Comparison of ENCODE assay signal across 17 cellular contexts in the genomic region with DNA sequence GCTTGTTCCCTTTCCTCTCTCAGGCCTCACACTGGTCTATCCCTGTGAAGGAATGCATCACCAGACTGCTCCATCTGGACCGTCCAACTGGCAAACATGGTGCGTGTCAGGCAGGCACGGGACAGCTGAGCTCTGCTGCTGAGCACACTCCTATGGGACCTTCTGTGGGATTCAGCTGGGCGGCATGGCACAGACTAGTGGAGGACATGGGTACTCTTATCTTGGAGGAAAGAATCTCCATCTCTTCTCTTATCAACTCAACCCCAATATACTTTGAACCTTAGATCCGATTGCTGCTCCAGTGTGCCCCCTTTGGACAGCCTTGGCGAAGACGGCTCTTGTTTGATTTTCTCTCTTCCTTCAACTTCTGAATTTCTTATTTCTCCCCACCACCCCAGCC.
DNase-seq lines count a peak whose midpoint lies in the region; ATAC-seq and TF ChIP-seq lines count a peak whose summit lies in the region.
"Had no signal": no experiment of that assay in that cellular context is flagged by ENCODE, and none has a peak within 500 bp of the region (broad histone marks: within the 10 kb centered on the region; RNA-seq: fewer than 3 reads in every experiment).

No MANE protein-coding gene starts in this region.

- H3K27me3 ChIP-seq in A673 (replicated peaks; ENCODE audit: insufficient read depth, low read depth, low read length, poor library complexity), result peaks cover 59% of the 10 kb centered on the region
- no peaks in the 10 kb centered on the region for H3K27me3 ChIP-seq in GM23338 (ENCODE audit: insufficient read depth)
- no peaks in the 10 kb centered on the region for H3K27me3 ChIP-seq in MM.1S (replicated peaks; ENCODE audit: insufficient read depth, low read length)
- H3K27me3 ChIP-seq: gastrocnemius medialis had no signal

- no peaks in the 10 kb centered on the region for H3K79me2 ChIP-seq in GM23338 (replicated peaks; ENCODE audit: insufficient read depth)
- H3K79me2 ChIP-seq in MM.1S (ENCODE audit: low read length), result no peaks in the 10 kb centered on the region

- POLR2A ChIA-PET in A673 (lab: Charles Lee; ENCODE audit: low non-redundant PET), result no interaction called here

- H3K9me2 ChIP-seq in GM23338 (ENCODE audit: insufficient read depth) (peaks cover 5% of the 10 kb centered on the region), MM.1S (replicated peaks; ENCODE audit: insufficient read depth, low read length) (no peaks in the 10 kb centered on the region)

- BruUV-seq in A673 (replicated peaks; lab: Mats Ljungman, UMichigan), result no TSS peak

- no peaks in the 10 kb centered on the region for H3K9me3 Mint-ChIP-seq in GM23338
- H3K9me3 Mint-ChIP-seq: activated naive CD4-positive, alpha-beta T cell treated with anti-CD3 and anti-CD28 coated beads, Interleukin-2, amount 50 U/mL, for 24 hours; memory B cell had no signal

- no peak overlapping the region for H3K4me3 Mint-ChIP-seq in GM23338
- H3K4me3 Mint-ChIP-seq: activated naive CD4-positive, alpha-beta T cell treated with anti-CD3 and anti-CD28 coated beads, Interleukin-2, amount 50 U/mL, for 24 hours; B cell; memory B cell had no signal

- H3K4me1 ChIP-seq in A673 (ENCODE audit: insufficient read depth, low read length, poor library complexity, severe bottlenecking) (no peaks in the 10 kb centered on the region), GM23338 (ENCODE audit: insufficient read depth) (no peaks in the 10 kb centered on the region), MM.1S (ENCODE audit: low read length) (no peaks in the 10 kb centered on the region)
- H3K4me1 ChIP-seq: gastrocnemius medialis had no signal

- peak; percentile 7 for DNase-seq in A673 (ENCODE audit: low spot score)
- peak; percentile 56 for DNase-seq in GM23338 (ENCODE audit: low spot score)
- peak; percentile 52 for DNase-seq in iPS-NIHi7 (ENCODE audit: extremely low spot score)
- DNase-seq in COLO668 (lab: John Stamatoyannopoulos, UW; ENCODE audit: unreplicated experiment), result no peak
- DNase-seq in MM.1S, result no peak
- no peak for DNase-seq in left colon
- DNase-seq: activated CD8-positive, alpha-beta memory T cell treated with anti-CD3 and anti-CD28 coated beads, Interleukin-2, amount 50 U/mL, for 48 hours; caudate nucleus; gastrocnemius medialis; HCEC 1CT; stimulated activated naive CD4-positive, alpha-beta T cell treated with Interleukin-2 at 50 U/mL for 16 hours had no signal

- no peaks in the 10 kb centered on the region for H3K36me3 Mint-ChIP-seq in GM23338 (ENCODE audit: low read depth)
- H3K36me3 Mint-ChIP-seq: activated naive CD4-positive, alpha-beta T cell treated with anti-CD3 and anti-CD28 coated beads, Interleukin-2, amount 50 U/mL, for 24 hours; memory B cell had no signal

- peaks cover 4% of the 10 kb centered on the region for H3K27me3 Mint-ChIP-seq in GM23338 (ENCODE audit: insufficient read depth, low read depth, poor library complexity)

- no peak overlapping the region for H3K4me2 ChIP-seq in GM23338
- H3K4me2 ChIP-seq in MM.1S (ENCODE audit: low read depth, low read length), result no peak overlapping the region

- H2AFZ ChIP-seq in GM23338 (no peak overlapping the region), MM.1S (ENCODE audit: low read length) (no peak overlapping the region)

- H3K4me3 ChIP-seq in A673 (ENCODE audit: low read depth, low read length, poor library complexity, severe bottlenecking) (no peak overlapping the region), GM23338 (no peak overlapping the region), MM.1S (ENCODE audit: low read length) (no peak overlapping the region)
- H3K4me3 ChIP-seq: gastrocnemius medialis, K562 had no signal

- H4K20me1 ChIP-seq in GM23338 (replicated peaks; ENCODE audit: insufficient read depth) (no peaks in the 10 kb centered on the region), MM.1S (ENCODE audit: insufficient read depth, low read length) (no peaks in the 10 kb centered on the region)

- no peaks in the 10 kb centered on the region for H3K4me1 Mint-ChIP-seq in GM23338
- H3K4me1 Mint-ChIP-seq: activated naive CD4-positive, alpha-beta T cell treated with anti-CD3 and anti-CD28 coated beads, Interleukin-2, amount 50 U/mL, for 24 hours; B cell; memory B cell had no signal

- intact Hi-C loops in A673 (cut with micrococcal nuclease; ENCODE audit: unreplicated experiment), result no loop called here
- intact Hi-C loops in left colon (cut with DNase I, micrococcal nuclease), result no loop called here

- peak; percentile 44 for TF ChIP-seq CTCF in A673 (conservative IDR thresholded peaks at IDR 0.05; ENCODE audit: low read depth, low read length)
- peak; percentile 48 to 61 for TF ChIP-seq CTCF in GM23338 (conservative IDR thresholded peaks at IDR 0.05; ENCODE audit: low read depth in 2 of 2)
- TF ChIP-seq CTCF in VCaP (conservative IDR thresholded peaks at IDR 0.05), result 0 out of 2 replicates have a peak, but pooled peaks have one; percentile 8
- no peak for TF ChIP-seq CTCF in MM.1S (IDR thresholded peaks at IDR 0.05; ENCODE audit: low read length)

- no peak overlapping the region for H3K27ac Mint-ChIP-seq in GM23338
- H3K27ac Mint-ChIP-seq: activated naive CD4-positive, alpha-beta T cell treated with anti-CD3 and anti-CD28 coated beads, Interleukin-2, amount 50 U/mL, for 24 hours; B cell; memory B cell had no signal

- CTCF ChIA-PET in A673 (lab: Charles Lee), result no interaction called here

- H3K9ac ChIP-seq in MM.1S (ENCODE audit: low read length), result no peak overlapping the region

- ATAC-seq in GM23338, result peak; percentile 83
- no peak for ATAC-seq in left colon
- ATAC-seq in HG02973 (IDR thresholded peaks at IDR 0.05; ENCODE audit: unreplicated experiment), result no peak
- ATAC-seq: gastrocnemius medialis, K562 had no signal

- H3K9me3 ChIP-seq in A673 (ENCODE audit: low read depth, low read length, poor library complexity, severe bottlenecking), result no peaks in the 10 kb centered on the region
- H3K9me3 ChIP-seq in MM.1S (replicated peaks; ENCODE audit: insufficient read depth, low read length), result no peaks in the 10 kb centered on the region
- H3K9me3 ChIP-seq: gastrocnemius medialis had no signal

- H3K36me3 ChIP-seq in A673 (ENCODE audit: insufficient read depth, low read length, poor library complexity, severe bottlenecking) (no peaks in the 10 kb centered on the region), GM23338 (ENCODE audit: insufficient read depth) (no peaks in the 10 kb centered on the region), MM.1S (replicated peaks; ENCODE audit: insufficient read depth, low read length) (no peaks in the 10 kb centered on the region)
- H3K36me3 ChIP-seq: gastrocnemius medialis had no signal

- H3K27ac ChIP-seq in A673 (ENCODE audit: low read depth, low read length, poor library complexity, severe bottlenecking) (no peak overlapping the region), GM23338 (ENCODE audit: low read depth) (no peak overlapping the region), VCaP (no peak overlapping the region), MM.1S (ENCODE audit: low read length) (no peak overlapping the region)
- H3K27ac ChIP-seq: gastrocnemius medialis had no signal

- no peaks in the 10 kb centered on the region for H3F3A ChIP-seq in GM23338 (replicated peaks; ENCODE audit: low read depth)
- no peaks in the 10 kb centered on the region for H3F3A ChIP-seq in MM.1S (ENCODE audit: insufficient read depth, low read length)

TF ChIP-seq in GM23338, 12 proteins besides CTCF, POLR2A, EP300 and RAD21:
- TF ChIP-seq NANOG (IDR thresholded peaks at IDR 0.05; ENCODE audit: borderline replicate concordance), result no peak
- TF ChIP-seq STAT1 (IDR thresholded peaks at IDR 0.05; ENCODE audit: unreplicated experiment), result no peak
- no peak for TF ChIP-seq CREB1 (CRISPR knock-in tag; IDR thresholded peaks at IDR 0.05; ENCODE audit: low read depth)
- TF ChIP-seq EZH2phosphoT487 (IDR thresholded peaks at IDR 0.05; ENCODE audit: unreplicated experiment), result no peak
TF ChIP-seq in GM23338: peak in this region for 0.

Comparison
In these comparisons a context has a peak if more than half of its experiments do, and no peak if none do; other contexts are left out.
1. DNase-seq: peak in A673 (single experiment), GM23338 (single experiment) and iPS-NIHi7 (single experiment); none in COLO668 (single experiment), MM.1S (single experiment) and left colon (0 of 2).